10 cellular contexts compared by ENCODE assay signal in the genomic region with DNA sequence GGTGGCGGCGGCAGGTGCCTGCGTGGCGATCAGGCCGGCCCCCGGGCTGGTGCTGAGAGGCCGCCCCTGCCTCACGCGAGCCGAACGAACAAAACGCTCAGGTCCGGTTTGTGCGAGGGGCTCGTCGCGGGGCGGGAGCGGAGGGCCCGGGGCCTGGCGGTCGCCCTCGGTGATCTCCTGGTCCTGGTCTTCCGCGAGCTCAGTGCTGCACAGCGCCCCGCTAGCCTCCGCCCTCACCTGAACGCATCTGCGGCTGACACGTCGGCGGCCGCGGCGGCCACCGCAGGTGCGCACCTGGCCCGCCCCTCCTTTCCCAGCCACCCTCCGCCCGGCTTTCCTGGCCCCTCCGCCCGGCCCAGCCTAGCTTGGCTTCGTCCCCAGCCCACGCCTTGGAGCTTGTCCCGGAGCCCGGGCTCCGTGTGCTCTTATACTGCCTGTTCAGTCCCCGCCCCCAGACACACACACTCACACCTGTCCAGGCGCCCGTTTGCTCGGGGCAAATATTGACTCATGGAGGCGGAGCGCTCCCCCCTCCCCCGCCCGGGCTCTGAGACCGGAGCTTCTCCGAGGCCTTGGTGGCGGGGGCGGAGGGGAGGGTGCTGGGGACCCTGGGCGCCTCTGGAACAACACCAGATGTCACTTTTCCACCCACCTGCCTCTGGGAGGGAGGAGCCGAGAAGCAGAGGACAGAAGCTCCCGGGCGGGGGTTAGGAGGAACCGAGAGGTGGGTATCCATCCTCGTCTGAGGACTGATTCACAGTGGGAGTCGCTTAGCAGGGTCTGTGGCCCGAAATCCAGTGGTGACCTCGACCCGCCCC. TPM values are rescaled to one million over a fixed set of nuclear protein-coding genes. Genes with fewer than 3 reads are reported as not detected.
DNase-seq lines count a peak whose midpoint lies in the region; ATAC-seq and TF ChIP-seq lines count a peak whose summit lies in the region.
"Had no signal": no experiment of that assay in that cellular context is flagged by ENCODE, and none has a peak within 500 bp of the region (broad histone marks: within the 10 kb centered on the region; RNA-seq: fewer than 3 reads in every experiment).

No MANE protein-coding gene starts in this region.

- no peak overlapping the region for H3K27ac Mint-ChIP-seq in stimulated activated memory B cell treated with anti-CD40 and anti-IgM and Interleukin-4, amounts not matched to agents 10 μg/mL and 1 μg/mL and 100 μg/mL, for 72 hours

- H3K27me3 ChIP-seq in cardiac muscle cell (peaks cover 91% of the 10 kb centered on the region), iPS-18a (ENCODE audit: control insufficient read depth, insufficient read depth, low read length) (peaks cover 92% of the 10 kb centered on the region)

- DNase-seq in cardiac muscle cell (ENCODE audit: low read depth in 1 of 2, low spot score in 1 of 2) (no peak), cardiac septum (ENCODE audit: low spot score) (no peak), SHP77 treated with DMSO at 0.1 percent for 48 hours (lab: John Stamatoyannopoulos, UW) (peak; percentile 94), SIG-M5 (lab: John Stamatoyannopoulos, UW) (no peak)

- peaks cover 88% of the 10 kb centered on the region for H3K27me3 Mint-ChIP-seq in stimulated activated memory B cell treated with anti-CD40 and anti-IgM and Interleukin-4, amounts not matched to agents 10 μg/mL and 1 μg/mL and 100 μg/mL, for 72 hours

- H3K4me3 Mint-ChIP-seq in stimulated activated memory B cell treated with anti-CD40 and anti-IgM and Interleukin-4, amounts not matched to agents 10 μg/mL and 1 μg/mL and 100 μg/mL, for 72 hours: peak overlapping the region; percentile 46

- intact Hi-C loops in cardiac septum (cut with DNase I): no loop called here

- H3K4me1 ChIP-seq in cardiac muscle cell (ENCODE audit: low read depth) (peaks cover 15% of the 10 kb centered on the region), iPS-18a (ENCODE audit: control insufficient read depth, low read depth, low read length) (peaks cover 26% of the 10 kb centered on the region)

- H3K4me1 Mint-ChIP-seq in stimulated activated memory B cell treated with anti-CD40 and anti-IgM and Interleukin-4, amounts not matched to agents 10 μg/mL and 1 μg/mL and 100 μg/mL, for 72 hours: peaks cover 27% of the 10 kb centered on the region

- H3K9me3 ChIP-seq in cardiac muscle cell (ENCODE audit: low read depth) (no peaks in the 10 kb centered on the region), iPS-18a (ENCODE audit: control insufficient read depth, low read depth, low read length) (no peaks in the 10 kb centered on the region)

- H3K27ac ChIP-seq in cardiac muscle cell (no peak overlapping the region), iPS-18a (ENCODE audit: low read length) (no peak overlapping the region)

- H3K4me3 ChIP-seq in cardiac muscle cell: peak overlapping the region; percentile 3
- peak overlapping the region; percentile 57 for H3K4me3 ChIP-seq in iPS-18a (ENCODE audit: low read length)

- no peaks in the 10 kb centered on the region for H3K9me3 Mint-ChIP-seq in stimulated activated memory B cell treated with anti-CD40 and anti-IgM and Interleukin-4, amounts not matched to agents 10 μg/mL and 1 μg/mL and 100 μg/mL, for 72 hours

- no peaks in the 10 kb centered on the region for H3K36me3 Mint-ChIP-seq in stimulated activated memory B cell treated with anti-CD40 and anti-IgM and Interleukin-4, amounts not matched to agents 10 μg/mL and 1 μg/mL and 100 μg/mL, for 72 hours

- no peak overlapping the region for H3K9ac ChIP-seq in iPS-18a (ENCODE audit: low read length)

- H3K36me3 ChIP-seq in cardiac muscle cell (no peaks in the 10 kb centered on the region), iPS-18a (ENCODE audit: control insufficient read depth, low read depth, low read length) (no peaks in the 10 kb centered on the region)

- TF ChIP-seq CTCF in cardiac muscle cell (IDR thresholded peaks at IDR 0.05; ENCODE audit: low read depth, low read length): no peak

- ATAC-seq in stimulated activated memory B cell treated with anti-CD40 and anti-IgM and Interleukin-4, amounts not matched to agents 10 μg/mL and 1 μg/mL and 100 μg/mL, for 72 hours: peak; percentile 40
- ATAC-seq in HG02588 (IDR thresholded peaks at IDR 0.05; ENCODE audit: unreplicated experiment) (no peak), HG03442 (IDR thresholded peaks at IDR 0.05; ENCODE audit: unreplicated experiment) (no peak)

RNA-seq across cellular contexts. Expression of gene CRYBA2, which starts 8.6 kb away (rescaled TPM):
- total RNA-seq in cardiac muscle cell (not detected in 2 replicates), cardiac septum (not detected)
- polyA plus RNA-seq in cardiac muscle cell: not detected in 2 replicates
- total RNA-seq: SK-MEL-5 had no signal

RNA-seq across cellular contexts. Expression of gene FEV, which starts 16.8 kb away (rescaled TPM):
- total RNA-seq in cardiac muscle cell (not detected in 2 replicates), cardiac septum (not detected)
- not detected in 2 replicates for polyA plus RNA-seq in cardiac muscle cell
- total RNA-seq: SK-MEL-5 had no signal

RNA-seq across cellular contexts. Expression of gene CFAP65, which starts 39.5 kb away (rescaled TPM):
- total RNA-seq in cardiac muscle cell: 0.07 and 2.2 TPM in 2 replicates
- polyA plus RNA-seq in cardiac muscle cell: 0.12 and 0.45 TPM in 2 replicates
- not detected for total RNA-seq in cardiac septum

RNA-seq across cellular contexts. Expression of gene CDK5R2, which starts 42.3 kb away (rescaled TPM):
- 0.06 TPM in 1 of 2 replicates, not detected in the other for total RNA-seq in cardiac muscle cell
- 0.22 and 0.24 TPM in 2 replicates for polyA plus RNA-seq in cardiac muscle cell
- not detected for total RNA-seq in cardiac septum

RNA-seq across cellular contexts. Expression of gene IHH, which starts 58.9 kb away (rescaled TPM):
- total RNA-seq in cardiac muscle cell: not detected in 2 replicates
- polyA plus RNA-seq in cardiac muscle cell: not detected in 2 replicates
- not detected for total RNA-seq in cardiac septum
- total RNA-seq: Daoy, SK-MEL-5 had no signal
